In the genomic region with DNA sequence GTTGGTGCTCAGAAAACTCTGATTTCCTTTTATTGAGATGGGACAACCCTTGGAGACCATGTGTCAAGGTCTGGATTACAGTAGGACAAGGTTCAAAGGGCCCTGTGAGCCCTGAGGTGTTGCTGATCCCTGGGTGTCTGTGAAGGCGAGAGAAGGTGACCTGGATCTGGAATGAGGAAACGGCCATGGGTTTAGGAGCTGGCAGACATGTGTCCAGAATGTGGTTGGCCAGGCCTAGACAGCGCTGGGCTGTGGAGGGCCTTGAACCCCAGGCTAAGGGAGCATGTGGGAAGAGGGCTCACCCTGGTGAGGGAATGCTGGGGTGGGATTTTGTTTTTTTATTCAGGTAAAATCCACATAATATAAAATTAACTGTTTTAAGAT, we compare ENCODE assay signal across 27 cellular contexts.
"Had no signal": no experiment of that assay in that cellular context is flagged by ENCODE, and none has a peak within 500 bp of the region (broad histone marks: within the 10 kb centered on the region; RNA-seq: fewer than 3 reads in every experiment).

No MANE protein-coding gene starts in this region.

- ATAC-seq: naive thymus-derived CD4-positive, alpha-beta T cell; sciatic nerve; stimulated activated naive B cell treated with anti-CD40 and anti-IgM and Interleukin-4, amounts not matched to agents 10 μg/mL and 1 μg/mL and 100 μg/mL, for 72 hours had no signal

- H3K4me1 Mint-ChIP-seq: nephron; neural progenitor cell; stimulated activated naive B cell treated with anti-CD40 and anti-IgM and Interleukin-4, amounts not matched to agents 10 μg/mL and 1 μg/mL and 100 μg/mL, for 72 hours had no signal

- H3K4me3 ChIP-seq: neural progenitor cell, pancreas, prostate gland, right atrium auricular region, skin epidermis, smooth muscle cell, spleen, stomach, thoracic aorta, thyroid gland, tibial nerve, upper lobe of left lung, vagina had no signal

- H3K4me3 Mint-ChIP-seq: naive thymus-derived CD4-positive, alpha-beta T cell; natural killer cell; nephron; neural progenitor cell; stimulated activated naive B cell treated with anti-CD40 and anti-IgM and Interleukin-4, amounts not matched to agents 10 μg/mL and 1 μg/mL and 100 μg/mL, for 72 hours; stimulated activated naive CD8-positive, alpha-beta T cell treated with anti-CD3 and anti-CD28 coated beads, Interleukin-15, Interleukin-2, amounts not matched to agents 100 ng/mL and 50 ng/mL, for 24 hours had no signal

- H3K36me3 Mint-ChIP-seq: natural killer cell had no signal

- DNase-seq: naive thymus-derived CD4-positive, alpha-beta T cell; natural killer cell; retina; spleen; stimulated activated CD4-positive, alpha-beta T cell treated with anti-CD3 and anti-CD28 coated beads, Interleukin-12 subunit alpha, Interleukin-12 subunit beta, amount 100 ng/mL, for 4 hours; stimulated activated CD4-positive, alpha-beta T cell treated with anti-CD3 and anti-CD28 coated beads, Interleukin-1b, Interleukin-23, amount 100 ng/mL, for 48 hours; stimulated activated CD4-positive, alpha-beta T cell treated with anti-CD3 and anti-CD28 coated beads, Interleukin-4, amount 100 ng/mL, for 1 hour; stimulated activated CD4-positive, alpha-beta T cell treated with anti-CD3 and anti-CD28 coated beads, Interleukin-4, amount 100 ng/mL, for 4 hours; stimulated activated CD8-positive, alpha-beta memory T cell treated with anti-CD3 and anti-CD28 coated beads, Interleukin-4, amount 100 ng/mL, for 48 hours; stimulated activated naive B cell treated with anti-CD40 and anti-IgM and Interleukin-4, amounts not matched to agents 10 μg/mL and 1 μg/mL and 100 μg/mL, for 72 hours; stimulated activated naive CD4-positive, alpha-beta T cell treated with Interleukin-2 at 50 U/mL for 16 hours; stomach; thyroid gland; trophoblast cell; upper lobe of left lung had no signal

- H3K9me3 Mint-ChIP-seq: natural killer cell; stimulated activated naive CD8-positive, alpha-beta T cell treated with anti-CD3 and anti-CD28 coated beads, Interleukin-15, Interleukin-2, amounts not matched to agents 100 ng/mL and 50 ng/mL, for 24 hours had no signal

- H3K9me3 ChIP-seq: pancreas, prostate gland, right atrium auricular region, stomach, thoracic aorta, thyroid gland, tibial nerve, upper lobe of left lung, vagina had no signal

- H3K27ac ChIP-seq: neural progenitor cell, pancreas, prostate gland, right atrium auricular region, skin epidermis, spleen, stomach, thoracic aorta, thyroid gland, tibial nerve, upper lobe of left lung, vagina had no signal

- H3K4me1 ChIP-seq: neural progenitor cell, pancreas, prostate gland, right atrium auricular region, spleen, stomach, thyroid gland, tibial nerve, upper lobe of left lung, vagina had no signal

- H3K27me3 ChIP-seq: neural progenitor cell, pancreas, right atrium auricular region, spleen, stomach, thyroid gland, tibial nerve, upper lobe of left lung, vagina had no signal

- H3K36me3 ChIP-seq: pancreas, prostate gland, right atrium auricular region, thoracic aorta, thyroid gland, upper lobe of left lung had no signal

- H3K27me3 Mint-ChIP-seq: stimulated activated naive B cell treated with anti-CD40 and anti-IgM and Interleukin-4, amounts not matched to agents 10 μg/mL and 1 μg/mL and 100 μg/mL, for 72 hours; stimulated activated naive CD8-positive, alpha-beta T cell treated with anti-CD3 and anti-CD28 coated beads, Interleukin-15, Interleukin-2, amounts not matched to agents 100 ng/mL and 50 ng/mL, for 24 hours had no signal

- H3K27ac Mint-ChIP-seq: naive thymus-derived CD4-positive, alpha-beta T cell; natural killer cell; nephron; neural progenitor cell; stimulated activated naive B cell treated with anti-CD40 and anti-IgM and Interleukin-4, amounts not matched to agents 10 μg/mL and 1 μg/mL and 100 μg/mL, for 72 hours; stimulated activated naive CD8-positive, alpha-beta T cell treated with anti-CD3 and anti-CD28 coated beads, Interleukin-15, Interleukin-2, amounts not matched to agents 100 ng/mL and 50 ng/mL, for 24 hours had no signal
